In the genomic region with DNA sequence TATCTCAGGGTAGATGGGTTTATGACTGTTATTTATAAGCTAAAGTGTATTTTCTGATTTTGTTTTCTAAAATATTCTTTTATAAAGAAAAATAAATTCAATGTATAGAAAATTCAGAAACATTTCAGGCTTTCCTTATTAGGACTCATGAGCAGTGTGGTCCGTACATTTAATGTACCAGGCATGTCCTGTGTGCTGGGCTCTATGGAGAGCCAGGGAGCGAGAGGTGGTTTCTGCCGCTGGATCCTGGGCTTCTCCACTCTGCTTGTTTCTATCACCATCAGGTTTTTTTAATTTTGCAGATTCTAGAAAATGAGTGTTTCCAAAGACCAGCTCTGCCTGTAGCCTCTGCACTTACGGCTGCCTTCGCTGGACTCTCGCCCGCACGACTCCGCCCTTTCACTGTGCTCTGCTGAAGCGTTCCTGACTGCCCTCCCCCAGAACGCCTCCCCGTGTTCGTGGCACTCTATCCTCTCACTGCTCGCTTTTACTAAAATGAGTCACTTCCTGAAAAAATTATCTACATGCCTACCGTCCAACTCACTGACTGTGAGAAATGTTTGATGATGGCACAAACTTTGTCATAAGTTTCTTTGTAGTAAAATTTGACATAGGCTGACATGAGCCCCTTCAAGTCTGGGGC, we compare ENCODE assay signal across 1 cellular context.
TF ChIP-seq lines count a peak whose summit lies in the region.

No MANE protein-coding gene starts in this region.

TF ChIP-seq in SK-N-SH treated with all-trans-retinoic acid at 6 μM for 48 hours, 23 proteins besides CTCF, POLR2A, EP300 and RAD21 (continued from another document):
- TF ChIP-seq, protein P1, sequence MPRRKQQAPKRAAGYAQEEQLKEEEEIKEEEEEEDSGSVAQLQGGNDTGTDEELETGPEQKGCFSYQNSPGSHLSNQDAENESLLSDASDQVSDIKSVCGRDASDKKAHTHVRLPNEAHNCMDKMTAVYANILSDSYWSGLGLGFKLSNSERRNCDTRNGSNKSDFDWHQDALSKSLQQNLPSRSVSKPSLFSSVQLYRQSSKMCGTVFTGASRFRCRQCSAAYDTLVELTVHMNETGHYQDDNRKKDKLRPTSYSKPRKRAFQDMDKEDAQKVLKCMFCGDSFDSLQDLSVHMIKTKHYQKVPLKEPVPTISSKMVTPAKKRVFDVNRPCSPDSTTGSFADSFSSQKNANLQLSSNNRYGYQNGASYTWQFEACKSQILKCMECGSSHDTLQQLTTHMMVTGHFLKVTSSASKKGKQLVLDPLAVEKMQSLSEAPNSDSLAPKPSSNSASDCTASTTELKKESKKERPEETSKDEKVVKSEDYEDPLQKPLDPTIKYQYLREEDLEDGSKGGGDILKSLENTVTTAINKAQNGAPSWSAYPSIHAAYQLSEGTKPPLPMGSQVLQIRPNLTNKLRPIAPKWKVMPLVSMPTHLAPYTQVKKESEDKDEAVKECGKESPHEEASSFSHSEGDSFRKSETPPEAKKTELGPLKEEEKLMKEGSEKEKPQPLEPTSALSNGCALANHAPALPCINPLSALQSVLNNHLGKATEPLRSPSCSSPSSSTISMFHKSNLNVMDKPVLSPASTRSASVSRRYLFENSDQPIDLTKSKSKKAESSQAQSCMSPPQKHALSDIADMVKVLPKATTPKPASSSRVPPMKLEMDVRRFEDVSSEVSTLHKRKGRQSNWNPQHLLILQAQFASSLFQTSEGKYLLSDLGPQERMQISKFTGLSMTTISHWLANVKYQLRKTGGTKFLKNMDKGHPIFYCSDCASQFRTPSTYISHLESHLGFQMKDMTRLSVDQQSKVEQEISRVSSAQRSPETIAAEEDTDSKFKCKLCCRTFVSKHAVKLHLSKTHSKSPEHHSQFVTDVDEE (CRISPR knock-in tag; IDR thresholded peaks at IDR 0.05), result no peak
- no peak for TF ChIP-seq GLIS3 (CRISPR knock-in tag; IDR thresholded peaks at IDR 0.05)
